ENCODE assay signal across 11 cellular contexts in genomic region chr12:79415754-79416435, GRCh38.
DNase-seq lines count a peak whose midpoint lies in the region; ATAC-seq and TF ChIP-seq lines count a peak whose summit lies in the region.
"Had no signal": no experiment of that assay in that cellular context is flagged by ENCODE, and none has a peak within 500 bp of the region (broad histone marks: within the 10 kb centered on the region; RNA-seq: fewer than 3 reads in every experiment).

No MANE protein-coding gene starts in this region.

- H3K27ac ChIP-seq in HUES64 (ENCODE audit: low read depth, low read length) (peak overlapping the region; percentile 52), stomach (peak overlapping the region in 4 of 5 donors; percentile 22 to 75 (median 50))
- H3K27ac ChIP-seq: testis had no signal

- TF ChIP-seq CTCF in stomach (IDR thresholded peaks at IDR 0.05), result no peak

- peak overlapping the region; percentile 0; the same call in 1 of the 2 replicates for H3K9ac ChIP-seq in HUES64 (ENCODE audit: low read depth, low read length)

- no peaks in the 10 kb centered on the region for H3K9me3 ChIP-seq in HUES64 (ENCODE audit: insufficient read depth, low read depth, low read length)
- no peaks in the 10 kb centered on the region for H3K9me3 ChIP-seq in stomach
- H3K9me3 ChIP-seq: testis had no signal

- peaks cover 20% of the 10 kb centered on the region for H3K4me1 ChIP-seq in HUES64 (ENCODE audit: insufficient read depth, low read length)
- H3K4me1 ChIP-seq in stomach, result peaks cover 9 to 30% (median 20%) of the 10 kb centered on the region in 4 donors

- TF ChIP-seq EP300 in stomach (IDR thresholded peaks at IDR 0.05), result no peak

- DNase-seq in amniotic epithelial cell (ENCODE audit: low read depth) (peak; percentile 37), iris pigment epithelial cell (ENCODE audit: low read depth) (peak; percentile 76), stomach (peak; percentile 34)
- DNase-seq: activated CD4-positive, CD25-positive, alpha-beta regulatory T cell treated with anti-CD3 and anti-CD28 coated beads, Interleukin-2, amount 50 U/mL, for 72 hours; effector CD4-positive, alpha-beta T cell; SHP77 treated with DMSO at 0.1 percent for 48 hours; testis had no signal

- H3K4me3 ChIP-seq in HUES64 (ENCODE audit: low read length) (no peak overlapping the region), stomach (no peak overlapping the region)
- H3K4me3 ChIP-seq: testis had no signal

- 73% methylated on average over 5 of the region's 5 CpGs for WGBS in HUES64
- WGBS in stomach, 5 donors, result 20 to 31% (median 27%) methylated on average over 5 of the region's 5 CpGs

- TF ChIP-seq POLR2A in stomach (IDR thresholded peaks at IDR 0.05), result no peak

- H3K36me3 ChIP-seq in HUES64 (ENCODE audit: insufficient read depth, low read length), result no peaks in the 10 kb centered on the region
- H3K36me3 ChIP-seq in stomach, result no peaks in the 10 kb centered on the region

- H3K27me3 ChIP-seq in HUES64 (ENCODE audit: insufficient read depth, low read length) (no peaks in the 10 kb centered on the region), stomach (no peaks in the 10 kb centered on the region)
- H3K27me3 ChIP-seq: testis had no signal

- ATAC-seq in HG02852 (IDR thresholded peaks at IDR 0.05; ENCODE audit: unreplicated experiment) (no peak), GM18517 (IDR thresholded peaks at IDR 0.05; ENCODE audit: unreplicated experiment) (no peak), HG03565 (IDR thresholded peaks at IDR 0.05; ENCODE audit: unreplicated experiment) (no peak)

- intact Hi-C loops in stomach (cut with DNase I; ENCODE audit: low total_unique reads), result no loop called here
